8 cellular contexts compared by ENCODE assay signal in genomic region chr20:53869466-53870258, GRCh38.
DNase-seq lines count a peak whose midpoint lies in the region; ATAC-seq, FAIRE-seq and TF ChIP-seq lines count a peak whose summit lies in the region.

No MANE protein-coding gene starts in this region.

- H3K36me3 ChIP-seq in astrocyte (ENCODE audit: insufficient read depth, low read length) (no peaks in the 10 kb centered on the region), iPS-20b (ENCODE audit: insufficient read depth, low read depth, low read length) (no peaks in the 10 kb centered on the region)

- peak; percentile 83 for DNase-seq in GM12864 (ENCODE audit: low read depth)
- DNase-seq in NCI-H1092 (lab: John Stamatoyannopoulos, UW): peak; percentile 19
- peak; percentile 21 to 56 (median 36) for DNase-seq in T-helper 17 cell
- DNase-seq in astrocyte (ENCODE audit: low read depth): peak; percentile 68
- peak; percentile 65 to 67 for DNase-seq in stimulated activated CD4-positive, alpha-beta T cell treated with anti-CD3 and anti-CD28 coated beads, Interleukin-15, amount 100 ng/mL, for 48 hours (ENCODE audit: low read depth in 2 of 2)
- DNase-seq in NCI-H1048 (lab: John Stamatoyannopoulos, UW): no peak

- H3K4me3 Mint-ChIP-seq in T-helper 17 cell: peak overlapping the region; percentile 71
- no peak overlapping the region for H3K4me3 Mint-ChIP-seq in astrocyte (ENCODE audit: unreplicated experiment)

- peak; percentile 88 for TF ChIP-seq CTCF in GM12864 (IDR thresholded peaks at IDR 0.05; ENCODE audit: low read depth, low read length, missing control alignments)
- peak; percentile 93 for TF ChIP-seq CTCF in astrocyte (IDR thresholded peaks at IDR 0.05; ENCODE audit: insufficient read depth, low read depth, low read length)

- H3K9me3 ChIP-seq in T-helper 17 cell (ENCODE audit: control insufficient read depth, low read length, poor library complexity, severe bottlenecking) (no peaks in the 10 kb centered on the region), astrocyte (ENCODE audit: insufficient read depth, low read depth, low read length) (no peaks in the 10 kb centered on the region), iPS-20b (ENCODE audit: insufficient read depth, low read depth, low read length) (no peaks in the 10 kb centered on the region)

- H3K4me1 ChIP-seq in astrocyte (ENCODE audit: insufficient read depth, low read length) (peaks cover 41% of the 10 kb centered on the region), iPS-20b (ENCODE audit: insufficient read depth, low read length) (peaks cover 59% of the 10 kb centered on the region)

- ATAC-seq in HG02610 (IDR thresholded peaks at IDR 0.05; ENCODE audit: unreplicated experiment) (peak; percentile 64), T-helper 17 cell (peak; percentile 81)

- H3K4me1 Mint-ChIP-seq in T-helper 17 cell: peaks cover 59% of the 10 kb centered on the region
- peaks cover 42% of the 10 kb centered on the region for H3K4me1 Mint-ChIP-seq in astrocyte (ENCODE audit: low read depth, unreplicated experiment)

- peak; percentile 17 for FAIRE-seq in astrocyte (lab: Jason Lieb, UNC)

- H3K9ac ChIP-seq in astrocyte (ENCODE audit: low read length): peak overlapping the region; percentile 66
- peak overlapping the region; percentile 51; the same call in 1 of the 2 replicates for H3K9ac ChIP-seq in iPS-20b (ENCODE audit: low read depth, low read length)

- H4K20me1 ChIP-seq in astrocyte (ENCODE audit: insufficient read depth, low read length): no peaks in the 10 kb centered on the region

- H3K79me2 ChIP-seq in astrocyte (ENCODE audit: insufficient read depth, low read length): no peaks in the 10 kb centered on the region

- no peaks in the 10 kb centered on the region for H3K36me3 Mint-ChIP-seq in T-helper 17 cell (ENCODE audit: low read depth)
- no peaks in the 10 kb centered on the region for H3K36me3 Mint-ChIP-seq in astrocyte (ENCODE audit: low read depth, unreplicated experiment)

- peak overlapping the region; percentile 57 for H2AFZ ChIP-seq in astrocyte (ENCODE audit: low read depth, low read length)

- no peak overlapping the region for H3K4me3 ChIP-seq in GM12864 (ENCODE audit: low read depth, low read length)
- H3K4me3 ChIP-seq in astrocyte (ENCODE audit: insufficient read depth, low read depth, low read length): no peak overlapping the region
- no peak overlapping the region for H3K4me3 ChIP-seq in iPS-20b (ENCODE audit: low read length)

- peak overlapping the region; percentile 60 for H3K4me2 ChIP-seq in astrocyte (ENCODE audit: low read length)

- no peaks in the 10 kb centered on the region for H3K27me3 Mint-ChIP-seq in T-helper 17 cell
- H3K27me3 Mint-ChIP-seq in astrocyte (ENCODE audit: low read depth, unreplicated experiment): no peaks in the 10 kb centered on the region

- H3K27ac Mint-ChIP-seq in T-helper 17 cell (peak overlapping the region; percentile 98), astrocyte (ENCODE audit: unreplicated experiment) (peak overlapping the region; percentile 41)

- H3K27me3 ChIP-seq in astrocyte (ENCODE audit: insufficient read depth, low read length) (no peaks in the 10 kb centered on the region), iPS-20b (ENCODE audit: insufficient read depth, low read length) (no peaks in the 10 kb centered on the region)

- H3K27ac ChIP-seq in astrocyte (ENCODE audit: low read depth, low read length) (peak overlapping the region; percentile 53), iPS-20b (ENCODE audit: low read length) (no peak overlapping the region)

- no peaks in the 10 kb centered on the region for H3K9me3 Mint-ChIP-seq in astrocyte (ENCODE audit: unreplicated experiment)
